ENCODE assay signal across 10 cellular contexts in genomic region chr7:92586403-92586802, GRCh38. TPM values are rescaled to one million over a fixed set of nuclear protein-coding genes. Genes with fewer than 3 reads are reported as not detected.
DNase-seq lines count a peak whose midpoint lies in the region; ATAC-seq lines count a peak whose summit lies in the region.
"Had no signal": no experiment of that assay in that cellular context is flagged by ENCODE, and none has a peak within 500 bp of the region (broad histone marks: within the 10 kb centered on the region; RNA-seq: fewer than 3 reads in every experiment).

No MANE protein-coding gene starts in this region.

- no peak overlapping the region for H4K12ac ChIP-seq in trophoblast cell (ENCODE audit: low read depth, low read length)

- H3K27me3 Mint-ChIP-seq in activated T-helper 1 cell treated with anti-CD3 and anti-CD28 coated beads, Interleukin-12 subunit alpha, Interleukin-12 subunit beta, Interleukin-2, Interleukin-4 antibody, amounts not matched to agents 30 ng/mL and 10 ng/mL and 1 ng/mL, durations not matched to agents 14 hours and 24 hours and 36 hours (ENCODE audit: insufficient read depth) = no peaks in the 10 kb centered on the region

- H3K4ac ChIP-seq in trophoblast cell (ENCODE audit: low read depth, low read length) = no peak overlapping the region

- H3K9me3 ChIP-seq in trophoblast cell (ENCODE audit: insufficient read depth, low read depth, low read length) = no peaks in the 10 kb centered on the region
- H3K9me3 ChIP-seq: gastroesophageal sphincter had no signal

- H3K27ac Mint-ChIP-seq in activated T-helper 1 cell treated with anti-CD3 and anti-CD28 coated beads, Interleukin-12 subunit alpha, Interleukin-12 subunit beta, Interleukin-2, Interleukin-4 antibody, amounts not matched to agents 30 ng/mL and 10 ng/mL and 1 ng/mL, durations not matched to agents 14 hours and 24 hours and 36 hours = peak overlapping the region; percentile 77

- no peaks in the 10 kb centered on the region for H3K27me3 ChIP-seq in trophoblast cell (ENCODE audit: insufficient read depth, low read length)
- H3K27me3 ChIP-seq: gastroesophageal sphincter had no signal

- intact Hi-C loops in activated T-helper 1 cell treated with anti-CD3 and anti-CD28 coated beads, Interleukin-12 subunit alpha, Interleukin-12 subunit beta, Interleukin-2, Interleukin-4 antibody, amounts not matched to agents 30 ng/mL and 10 ng/mL and 1 ng/mL, durations not matched to agents 14 hours and 24 hours and 36 hours (cut with micrococcal nuclease) = loop anchor here (5.0 kb wide), 3 partner anchors 139 to 1416 kb away; partner anchors contain the start of genes ANKIB1, BET1, GATAD1 and KRIT1

- H3K4me3 ChIP-seq in trophoblast cell (ENCODE audit: low read depth, low read length) = no peak overlapping the region
- H3K4me3 ChIP-seq: gastroesophageal sphincter had no signal

- H3K79me1 ChIP-seq in trophoblast cell (ENCODE audit: low read length) = peaks cover 5% of the 10 kb centered on the region

- H2BK120ac ChIP-seq in trophoblast cell (ENCODE audit: insufficient read depth, low read length, poor library complexity) = no peak overlapping the region

- no peak overlapping the region for H2AFZ ChIP-seq in trophoblast cell (ENCODE audit: insufficient read depth, low read length, poor library complexity)

- H3K4me3 Mint-ChIP-seq in activated T-helper 1 cell treated with anti-CD3 and anti-CD28 coated beads, Interleukin-12 subunit alpha, Interleukin-12 subunit beta, Interleukin-2, Interleukin-4 antibody, amounts not matched to agents 30 ng/mL and 10 ng/mL and 1 ng/mL, durations not matched to agents 14 hours and 24 hours and 36 hours = peak overlapping the region; percentile 57

- H3K4me1 ChIP-seq in trophoblast cell (ENCODE audit: control insufficient read depth in 1 of 2, insufficient read depth in 2 of 2, low read length in 2 of 2) = peaks cover 0 to 3% of the 10 kb centered on the region in 2 experiments

- no peak for ATAC-seq in HG02840 (IDR thresholded peaks at IDR 0.05; ENCODE audit: low FRiP score, unreplicated experiment)
- ATAC-seq: gastroesophageal sphincter had no signal

- H2AK5ac ChIP-seq in trophoblast cell (ENCODE audit: low read length) = no peak overlapping the region

- no peak overlapping the region for H3K18ac ChIP-seq in trophoblast cell (ENCODE audit: low read length)

- no peak overlapping the region for H4K8ac ChIP-seq in trophoblast cell (ENCODE audit: low read depth, low read length)

- no peak overlapping the region for H4K91ac ChIP-seq in trophoblast cell (ENCODE audit: low read depth, low read length)

- no peak overlapping the region for H3K23ac ChIP-seq in trophoblast cell (ENCODE audit: low read length)

- peaks cover 9% of the 10 kb centered on the region for H3K79me2 ChIP-seq in trophoblast cell (ENCODE audit: control insufficient read depth, insufficient read depth, low read length, poor library complexity)

- no peak overlapping the region for H3K9ac ChIP-seq in trophoblast cell (ENCODE audit: low read length)

- H3K14ac ChIP-seq in trophoblast cell (ENCODE audit: low read length) = no peak overlapping the region

- peaks cover 0 to 2% of the 10 kb centered on the region in 2 experiments for H3K36me3 ChIP-seq in trophoblast cell (ENCODE audit: control insufficient read depth in 1 of 2, insufficient read depth in 2 of 2, low read length in 2 of 2)
- H3K36me3 ChIP-seq: gastroesophageal sphincter had no signal

- no peak overlapping the region for H3K27ac ChIP-seq in trophoblast cell (ENCODE audit: low read depth, low read length)
- no peak overlapping the region for H3K27ac ChIP-seq in substantia nigra (ENCODE audit: low read depth, low read length, poor library complexity, severe bottlenecking)

- H3K36me3 Mint-ChIP-seq in activated T-helper 1 cell treated with anti-CD3 and anti-CD28 coated beads, Interleukin-12 subunit alpha, Interleukin-12 subunit beta, Interleukin-2, Interleukin-4 antibody, amounts not matched to agents 30 ng/mL and 10 ng/mL and 1 ng/mL, durations not matched to agents 14 hours and 24 hours and 36 hours (ENCODE audit: low read depth) = peaks cover 32% of the 10 kb centered on the region

- no peak overlapping the region for H2BK5ac ChIP-seq in trophoblast cell (ENCODE audit: low read depth, low read length, poor library complexity)

- peaks cover 62% of the 10 kb centered on the region for H3K4me1 Mint-ChIP-seq in activated T-helper 1 cell treated with anti-CD3 and anti-CD28 coated beads, Interleukin-12 subunit alpha, Interleukin-12 subunit beta, Interleukin-2, Interleukin-4 antibody, amounts not matched to agents 30 ng/mL and 10 ng/mL and 1 ng/mL, durations not matched to agents 14 hours and 24 hours and 36 hours (ENCODE audit: low read depth)

- H3K9me3 Mint-ChIP-seq in activated T-helper 1 cell treated with anti-CD3 and anti-CD28 coated beads, Interleukin-12 subunit alpha, Interleukin-12 subunit beta, Interleukin-2, Interleukin-4 antibody, amounts not matched to agents 30 ng/mL and 10 ng/mL and 1 ng/mL, durations not matched to agents 14 hours and 24 hours and 36 hours = peaks cover 8% of the 10 kb centered on the region

- no peak overlapping the region for H3K4me2 ChIP-seq in trophoblast cell (ENCODE audit: low read length)

- no peak overlapping the region for H2BK12ac ChIP-seq in trophoblast cell (ENCODE audit: low read length)

- DNase-seq in AG20443 (ENCODE audit: low spot score) (peak; percentile 9), GM03348 (ENCODE audit: low spot score) (peak; percentile 34), hepatic stellate cell (ENCODE audit: low spot score) (peak; percentile 19), trophoblast cell (no peak), substantia nigra (lab: John Stamatoyannopoulos, UW) (no peak), NCI-H146 (lab: John Stamatoyannopoulos, UW) (no peak)
- no peak for DNase-seq in activated T-helper 1 cell treated with anti-CD3 and anti-CD28 coated beads, Interleukin-12 subunit alpha, Interleukin-12 subunit beta, Interleukin-2, Interleukin-4 antibody, amounts not matched to agents 30 ng/mL and 10 ng/mL and 1 ng/mL, durations not matched to agents 14 hours and 24 hours and 36 hours (ENCODE audit: low spot score)
- DNase-seq: amygdala had no signal

RNA-seq across cellular contexts. Expression of gene FAM133B, which starts 3.8 kb away (rescaled TPM):
- total RNA-seq in activated T-helper 1 cell treated with anti-CD3 and anti-CD28 coated beads, Interleukin-12 subunit alpha, Interleukin-12 subunit beta, Interleukin-2, Interleukin-4 antibody, amounts not matched to agents 30 ng/mL and 10 ng/mL and 1 ng/mL, durations not matched to agents 14 hours and 24 hours and 36 hours = 39.3 and 42.7 TPM in 2 replicates
- 30.9 and 34.0 TPM in 2 replicates for polyA plus RNA-seq in trophoblast cell (2013)

RNA-seq across cellular contexts. Expression of gene RBM48, which starts 57.8 kb away (rescaled TPM):
- 17.2 and 17.6 TPM in 2 replicates for total RNA-seq in activated T-helper 1 cell treated with anti-CD3 and anti-CD28 coated beads, Interleukin-12 subunit alpha, Interleukin-12 subunit beta, Interleukin-2, Interleukin-4 antibody, amounts not matched to agents 30 ng/mL and 10 ng/mL and 1 ng/mL, durations not matched to agents 14 hours and 24 hours and 36 hours
- 12.7 TPM in 2 replicates for polyA plus RNA-seq in trophoblast cell (2013)

RNA-seq across cellular contexts. Expression of gene PEX1, which starts 58.1 kb away (rescaled TPM):
- total RNA-seq in activated T-helper 1 cell treated with anti-CD3 and anti-CD28 coated beads, Interleukin-12 subunit alpha, Interleukin-12 subunit beta, Interleukin-2, Interleukin-4 antibody, amounts not matched to agents 30 ng/mL and 10 ng/mL and 1 ng/mL, durations not matched to agents 14 hours and 24 hours and 36 hours = 14.7 and 17.0 TPM in 2 replicates
- 14.0 and 14.3 TPM in 2 replicates for polyA plus RNA-seq in trophoblast cell (2013)

Comparison
In these comparisons a context has a peak if more than half of its experiments do, and no peak if none do; other contexts are left out.
1. DNase-seq: peak in AG20443 (single experiment), GM03348 (single experiment) and hepatic stellate cell (single experiment); none in activated T-helper 1 cell treated with anti-CD3 and anti-CD28 coated beads, Interleukin-12 subunit alpha, Interleukin-12 subunit beta, Interleukin-2, Interleukin-4 antibody, amounts not matched to agents 30 ng/mL and 10 ng/mL and 1 ng/mL, durations not matched to agents 14 hours and 24 hours and 36 hours (single experiment), trophoblast cell (0 of 2), substantia nigra (0 of 49) and NCI-H146 (single experiment).